Comparison of ENCODE assay signal across 18 cellular contexts in genomic region chr3:72247126-72247525, GRCh38.
DNase-seq lines count a peak whose midpoint lies in the region; ATAC-seq and TF ChIP-seq lines count a peak whose summit lies in the region.
"Had no signal": no experiment of that assay in that cellular context is flagged by ENCODE, and none has a peak within 500 bp of the region (broad histone marks: within the 10 kb centered on the region; RNA-seq: fewer than 3 reads in every experiment).

No MANE protein-coding gene starts in this region.

- no peak for DNase-seq in dorsolateral prefrontal cortex
- no peak for DNase-seq in sigmoid colon
- DNase-seq in SK-N-SH: no peak
- no peak for DNase-seq in NCI-H2081 (lab: John Stamatoyannopoulos, UW)
- DNase-seq: ACHN; CD8-positive, alpha-beta memory T cell; DMS53; EL; KG1; NCI-H1105 treated with DMSO at 0.1 percent for 48 hours; NCI-H1694; NCI-H748 treated with DMSO at 0.1 percent for 48 hours; NK-92 treated with Interleukin-12 subunit alpha and Interleukin-12 subunit beta, amount 100 ng/mL, for 24 hours; Peyer's patch had no signal

- no peak overlapping the region for H2AFZ ChIP-seq in SK-N-SH (ENCODE audit: low read depth)

- CTCF ChIA-PET in SK-N-SH (lab: Yijun Ruan, JAX): interaction anchor here (1.0 kb wide), 1 partner anchor 89 kb away, joined by 4 read pairs; no protein-coding TSS in a partner anchor

- H3K9ac ChIP-seq in SK-N-SH: no peak overlapping the region

- H3K79me2 ChIP-seq in SK-N-SH (ENCODE audit: insufficient read depth): no peaks in the 10 kb centered on the region

- TF ChIP-seq CTCF in dorsolateral prefrontal cortex (IDR thresholded peaks at IDR 0.05 in 54 of 56, conservative IDR thresholded peaks at IDR 0.05 in 2 of 56; ENCODE audit: low read depth in 1 of 56, partially characterized antibody in 56 of 56) (no peak), sigmoid colon (IDR thresholded peaks at IDR 0.05) (no peak), SK-N-SH (IDR thresholded peaks at IDR 0.05) (no peak)

- no peak for TF ChIP-seq RAD21 in SK-N-SH (IDR thresholded peaks at IDR 0.05; ENCODE audit: low read length)

- no peaks in the 10 kb centered on the region for H3F3A ChIP-seq in SK-N-SH (replicated peaks; ENCODE audit: insufficient read depth)

- ATAC-seq in GM21360 (IDR thresholded peaks at IDR 0.05; ENCODE audit: unreplicated experiment) (no peak), HG03520 (IDR thresholded peaks at IDR 0.05; ENCODE audit: unreplicated experiment) (no peak)

- TF ChIP-seq EP300 in sigmoid colon (IDR thresholded peaks at IDR 0.05) (no peak), SK-N-SH (IDR thresholded peaks at IDR 0.05; ENCODE audit: borderline replicate concordance in 1 of 2, low read depth in 1 of 2, low read length in 1 of 2) (no peak)

- H3K27me3 ChIP-seq in dorsolateral prefrontal cortex (no peaks in the 10 kb centered on the region), sigmoid colon (no peaks in the 10 kb centered on the region), SK-N-SH (ENCODE audit: insufficient read depth) (0 out of 2 replicates have a peak, but pooled peaks cover 1% of the 10 kb centered on the region)
- H3K27me3 ChIP-seq: Peyer's patch, SJSA1 had no signal

- peaks cover 0 to 50% (median 42%) of the 10 kb centered on the region in 4 donors for H3K4me1 ChIP-seq in sigmoid colon
- peaks cover 0 to 46% of the 10 kb centered on the region in 2 experiments; a peak in 1 of 4 replicates for H3K4me1 ChIP-seq in SK-N-SH (ENCODE audit: control insufficient read depth in 1 of 2, insufficient read depth in 2 of 2, low read depth in 1 of 2, low read length in 1 of 2)
- H3K4me1 ChIP-seq: SJSA1 had no signal

- no peaks in the 10 kb centered on the region for H3K9me3 ChIP-seq in sigmoid colon
- no peaks in the 10 kb centered on the region for H3K9me3 ChIP-seq in SK-N-SH
- H3K9me3 ChIP-seq: Peyer's patch, SJSA1 had no signal

- H3K36me3 ChIP-seq in sigmoid colon: no peaks in the 10 kb centered on the region
- no peaks in the 10 kb centered on the region for H3K36me3 ChIP-seq in SK-N-SH (replicated peaks in 1 of 2; ENCODE audit: control insufficient read depth in 1 of 2, insufficient read depth in 2 of 2, low read length in 1 of 2)
- H3K36me3 ChIP-seq: Peyer's patch, SJSA1 had no signal

- H3K9me2 ChIP-seq in SK-N-SH: no peaks in the 10 kb centered on the region

- POLR2A ChIA-PET in SK-N-SH (lab: Yijun Ruan, JAX): no interaction called here

- no peak for TF ChIP-seq POLR2A in sigmoid colon (IDR thresholded peaks at IDR 0.05)

- no peak overlapping the region for H3K4me2 ChIP-seq in SK-N-SH

- 83 to 90% methylated on average over 7 of the region's 7 CpGs for WGBS in sigmoid colon, 2 donors
- WGBS in SK-N-SH (ENCODE audit: low lambda C conversion rate): 56% methylated on average over 7 of the region's 7 CpGs

- H3K4me3 ChIP-seq in dorsolateral prefrontal cortex (no peak overlapping the region), sigmoid colon (no peak overlapping the region), SK-N-SH (ENCODE audit: low read depth in 2 of 2, low read length in 1 of 2) (no peak overlapping the region)
- H3K4me3 ChIP-seq: Peyer's patch, SJSA1 had no signal

- H3K27ac ChIP-seq in angular gyrus (ENCODE audit: low read depth, low read length) (peak overlapping the region; percentile 19), dorsolateral prefrontal cortex (peak overlapping the region in 55 of 59 donors; percentile 3 to 98 (median 82)), sigmoid colon (peak overlapping the region in 3 of 4 donors; percentile 41 to 71 (median 65)), SK-N-SH (ENCODE audit: low read depth in 2 of 2, low read length in 1 of 2) (no peak overlapping the region)
- H3K27ac ChIP-seq: Peyer's patch, SJSA1 had no signal

- intact Hi-C loops in dorsolateral prefrontal cortex (cut with DNase I): loop anchor here in 1 of 2 donors (5.0 to 10.0 kb wide), 4 partner anchors 75 to 200 kb away; partner anchors contain the start of gene RYBP
- intact Hi-C loops in sigmoid colon (cut with DNase I): loop anchor here (10.0 kb wide), 2 partner anchors 292 to 418 kb away; no protein-coding TSS in a partner anchor

- H4K20me1 ChIP-seq in SK-N-SH (ENCODE audit: insufficient read depth): no peaks in the 10 kb centered on the region

TF ChIP-seq in SK-N-SH, 30 proteins besides CTCF, POLR2A, EP300 and RAD21:
- no peak for TF ChIP-seq JUND (IDR thresholded peaks at IDR 0.05)
- no peak for TF ChIP-seq ZBTB33 (IDR thresholded peaks at IDR 0.05; ENCODE audit: borderline replicate concordance, low read depth)
- TF ChIP-seq PBX3 (IDR thresholded peaks at IDR 0.05): no peak
- no peak for TF ChIP-seq GABPA (IDR thresholded peaks at IDR 0.05; ENCODE audit: low read depth)
- TF ChIP-seq TAF1 (IDR thresholded peaks at IDR 0.05; ENCODE audit: borderline replicate concordance, low read depth, low read length): no peak
- no peak for TF ChIP-seq GATA2 (CRISPR knock-in tag; IDR thresholded peaks at IDR 0.05)
- no peak for TF ChIP-seq RFX5 (IDR thresholded peaks at IDR 0.05; ENCODE audit: low read length)
- TF ChIP-seq FOXM1 (IDR thresholded peaks at IDR 0.05; ENCODE audit: low read depth): no peak
- no peak for TF ChIP-seq YY1 (IDR thresholded peaks at IDR 0.05; ENCODE audit: low read depth)

Comparison
In these comparisons a context has a peak if more than half of its experiments do, and no peak if none do; other contexts are left out.
1. H3K27ac ChIP-seq: peak in angular gyrus (single experiment), dorsolateral prefrontal cortex (55 of 59) and sigmoid colon (3 of 4); none in SK-N-SH (0 of 2).